Comparison of ENCODE assay signal across 8 cellular contexts in genomic region chr12:131928080-131928764, GRCh38. TPM values are rescaled to one million over a fixed set of nuclear protein-coding genes. Genes with fewer than 3 reads are reported as not detected.
DNase-seq lines count a peak whose midpoint lies in the region; ATAC-seq, FAIRE-seq and TF ChIP-seq lines count a peak whose summit lies in the region.

No MANE protein-coding gene starts in this region.

- H3K36me3 Mint-ChIP-seq in activated CD8-positive, alpha-beta memory T cell treated with anti-CD3 and anti-CD28 coated beads, Interleukin-2, amount 10 ng/mL, durations not matched to agents 7 days and 5 days, result peaks cover 14% of the 10 kb centered on the region

- peaks cover 16% of the 10 kb centered on the region for H3K79me2 ChIP-seq in MM.1S (ENCODE audit: low read length)

- peaks cover 28% of the 10 kb centered on the region for H3K4me1 Mint-ChIP-seq in activated CD8-positive, alpha-beta memory T cell treated with anti-CD3 and anti-CD28 coated beads, Interleukin-2, amount 10 ng/mL, durations not matched to agents 7 days and 5 days

- no peak for DNase-seq in activated CD8-positive, alpha-beta memory T cell treated with anti-CD3 and anti-CD28 coated beads, Interleukin-2, amount 10 ng/mL, durations not matched to agents 7 days and 5 days
- no peak for DNase-seq in activated CD8-positive, alpha-beta memory T cell treated with anti-CD3 and anti-CD28 coated beads, Interleukin-2, amount 50 U/mL, for 48 hours
- DNase-seq in MM.1S (no peak), bronchial epithelial cell (ENCODE audit: low read depth) (no peak), lung microvascular endothelial cell (ENCODE audit: low read depth in 2 of 2) (peak; percentile 20 to 37), aorta (no peak), NCI-H128 (lab: John Stamatoyannopoulos, UW; ENCODE audit: unreplicated experiment) (no peak)

- peak overlapping the region; percentile 83 for H3K4me3 Mint-ChIP-seq in activated CD8-positive, alpha-beta memory T cell treated with anti-CD3 and anti-CD28 coated beads, Interleukin-2, amount 10 ng/mL, durations not matched to agents 7 days and 5 days

- peak overlapping the region; percentile 16; the same call in 1 of the 2 replicates for H3K27ac ChIP-seq in MM.1S (ENCODE audit: low read length)
- no peak overlapping the region for H3K27ac ChIP-seq in aorta (ENCODE audit: low read depth in 1 of 2, low read length in 2 of 2)

- no peaks in the 10 kb centered on the region for H4K20me1 ChIP-seq in MM.1S (ENCODE audit: insufficient read depth, low read length)

- TF ChIP-seq CTCF in MM.1S (IDR thresholded peaks at IDR 0.05; ENCODE audit: low read length), result no peak
- no peak for TF ChIP-seq CTCF in bronchial epithelial cell (IDR thresholded peaks at IDR 0.05; ENCODE audit: insufficient read depth, low read length, severe bottlenecking)

- WGBS in aorta, 2 donors, result 33% methylated on average over 37 of the region's 37 CpGs

- 0 out of 2 replicates have a peak, but pooled peaks cover 6% of the 10 kb centered on the region for H3F3A ChIP-seq in MM.1S (ENCODE audit: insufficient read depth, low read length)

- intact Hi-C loops in aorta (cut with DNase I), result loop anchor here in 1 of 2 donors (5.0 kb wide), 1 partner anchor 36 kb away; the partner anchor contains the start of gene ULK1

- H3K9me3 ChIP-seq in MM.1S (replicated peaks; ENCODE audit: insufficient read depth, low read length) (no peaks in the 10 kb centered on the region), aorta (ENCODE audit: control insufficient read depth, low read length) (no peaks in the 10 kb centered on the region)

- no peaks in the 10 kb centered on the region for H3K27me3 ChIP-seq in MM.1S (replicated peaks; ENCODE audit: insufficient read depth, low read length)
- H3K27me3 ChIP-seq in bronchial epithelial cell (ENCODE audit: control insufficient read depth, insufficient read depth, low read length), result no peaks in the 10 kb centered on the region
- H3K27me3 ChIP-seq in aorta (ENCODE audit: control insufficient read depth in 1 of 2, insufficient read depth in 2 of 2, low read length in 1 of 2), result no peaks in the 10 kb centered on the region

- H3K27me3 Mint-ChIP-seq in activated CD8-positive, alpha-beta memory T cell treated with anti-CD3 and anti-CD28 coated beads, Interleukin-2, amount 10 ng/mL, durations not matched to agents 7 days and 5 days, result no peaks in the 10 kb centered on the region

- peak; percentile 5 for ATAC-seq in activated CD8-positive, alpha-beta memory T cell treated with anti-CD3 and anti-CD28 coated beads, Interleukin-2, amount 10 ng/mL, durations not matched to agents 7 days and 5 days
- ATAC-seq in aorta (ENCODE audit: low FRiP score), result no peak
- no peak for ATAC-seq in GM18519 (IDR thresholded peaks at IDR 0.05; ENCODE audit: low FRiP score, unreplicated experiment)

- H3K4me1 ChIP-seq in MM.1S (ENCODE audit: low read length) (peaks cover 1% of the 10 kb centered on the region), aorta (ENCODE audit: control insufficient read depth in 1 of 2, insufficient read depth in 2 of 2, low read length in 2 of 2) (no peaks in the 10 kb centered on the region)

- H3K9me2 ChIP-seq in MM.1S (replicated peaks; ENCODE audit: insufficient read depth, low read length), result no peaks in the 10 kb centered on the region

- peak overlapping the region; percentile 86 for H3K27ac Mint-ChIP-seq in activated CD8-positive, alpha-beta memory T cell treated with anti-CD3 and anti-CD28 coated beads, Interleukin-2, amount 10 ng/mL, durations not matched to agents 7 days and 5 days

- no peaks in the 10 kb centered on the region for H3K9me3 Mint-ChIP-seq in activated CD8-positive, alpha-beta memory T cell treated with anti-CD3 and anti-CD28 coated beads, Interleukin-2, amount 10 ng/mL, durations not matched to agents 7 days and 5 days (ENCODE audit: low read depth)

- peak overlapping the region; percentile 42; the same call in 1 of the 2 replicates for H3K9ac ChIP-seq in MM.1S (ENCODE audit: low read length)

- H3K4me2 ChIP-seq in MM.1S (ENCODE audit: low read depth, low read length), result peak overlapping the region; percentile 50

- H3K36me3 ChIP-seq in MM.1S (replicated peaks; ENCODE audit: insufficient read depth, low read length), result no peaks in the 10 kb centered on the region
- peaks cover 12% of the 10 kb centered on the region for H3K36me3 ChIP-seq in bronchial epithelial cell (ENCODE audit: control insufficient read depth, insufficient read depth, low read length)
- H3K36me3 ChIP-seq in aorta (ENCODE audit: control insufficient read depth in 1 of 2, insufficient read depth in 2 of 2, low read length in 1 of 2), result no peaks in the 10 kb centered on the region

- CTCF ChIA-PET in activated CD8-positive, alpha-beta memory T cell treated with anti-CD3 and anti-CD28 coated beads, Interleukin-2, amount 10 ng/mL, durations not matched to agents 7 days and 5 days (lab: Charles Lee), result no interaction called here

- H2AFZ ChIP-seq in MM.1S (ENCODE audit: low read length), result peak overlapping the region; percentile 58; the same call in 1 of the 2 replicates

- no peak for FAIRE-seq in bronchial epithelial cell (lab: Jason Lieb, UNC)

- H3K4me3 ChIP-seq in MM.1S (ENCODE audit: low read length) (peak overlapping the region; percentile 62), bronchial epithelial cell (ENCODE audit: low read depth, low read length) (peak overlapping the region; percentile 98), aorta (ENCODE audit: low read length in 2 of 2) (peak overlapping the region; percentile 31 to 68)

RNA-seq across cellular contexts. Expression of gene PUS1, which starts 0.9 kb away (rescaled TPM):
- total RNA-seq in activated CD8-positive, alpha-beta memory T cell treated with anti-CD3 and anti-CD28 coated beads, Interleukin-2, amount 10 ng/mL, durations not matched to agents 7 days and 5 days, result 10 to 100 TPM; 64.2 to 69.3 TPM
- total RNA-seq in bronchial epithelial cell, result 14.7 and 22.9 TPM in 2 replicates
- total RNA-seq in lung microvascular endothelial cell, result 5.0 and 7.5 TPM in 2 replicates
- 10 to 100 TPM; 17.7 to 20.0 TPM for total RNA-seq in aorta
- 10 to 100 TPM in 1 of 2 donors, 1 to 10 TPM in 1; 6.5 to 20.2 TPM for polyA plus RNA-seq in aorta

RNA-seq across cellular contexts. Expression of gene EP400, which starts 21.5 kb away (rescaled TPM):
- total RNA-seq in activated CD8-positive, alpha-beta memory T cell treated with anti-CD3 and anti-CD28 coated beads, Interleukin-2, amount 10 ng/mL, durations not matched to agents 7 days and 5 days, result 10 to 100 TPM; 54.1 to 68.0 TPM
- 5.8 and 6.7 TPM in 2 replicates for total RNA-seq in bronchial epithelial cell
- 5.7 and 6.7 TPM in 2 replicates for total RNA-seq in lung microvascular endothelial cell
- 10 to 100 TPM; 39.9 to 52.9 TPM for total RNA-seq in aorta
- polyA plus RNA-seq in aorta, result 10 to 100 TPM in 1 of 2 donors, 1 to 10 TPM in 1; 2.8 to 16.2 TPM

RNA-seq across cellular contexts. Expression of gene ULK1, which starts 33.8 kb away (rescaled TPM):
- 10 to 100 TPM; 20.2 to 24.4 TPM for total RNA-seq in activated CD8-positive, alpha-beta memory T cell treated with anti-CD3 and anti-CD28 coated beads, Interleukin-2, amount 10 ng/mL, durations not matched to agents 7 days and 5 days
- total RNA-seq in bronchial epithelial cell (3.2 and 11.3 TPM in 2 replicates), lung microvascular endothelial cell (4.8 and 6.9 TPM in 2 replicates), aorta (10 to 100 TPM; 39.9 to 56.5 TPM)
- polyA plus RNA-seq in aorta, result 10 to 100 TPM in 1 of 2 donors, 1 to 10 TPM in 1; 6.6 to 43.6 TPM

Comparison
In these comparisons a context has a peak if more than half of its experiments do, and no peak if none do; other contexts are left out.
1. DNase-seq: peak in lung microvascular endothelial cell (2 of 2); none in activated CD8-positive, alpha-beta memory T cell treated with anti-CD3 and anti-CD28 coated beads, Interleukin-2, amount 10 ng/mL, durations not matched to agents 7 days and 5 days (single experiment), activated CD8-positive, alpha-beta memory T cell treated with anti-CD3 and anti-CD28 coated beads, Interleukin-2, amount 50 U/mL, for 48 hours (single experiment), MM.1S (single experiment), bronchial epithelial cell (single experiment), aorta (0 of 2) and NCI-H128 (single experiment).
2. Peak in every context shown above with its lines, with median percentiles within 50 percentile points of each other: H3K4me3 ChIP-seq.